Comparison of ENCODE assay signal across 13 cellular contexts in the genomic region with DNA sequence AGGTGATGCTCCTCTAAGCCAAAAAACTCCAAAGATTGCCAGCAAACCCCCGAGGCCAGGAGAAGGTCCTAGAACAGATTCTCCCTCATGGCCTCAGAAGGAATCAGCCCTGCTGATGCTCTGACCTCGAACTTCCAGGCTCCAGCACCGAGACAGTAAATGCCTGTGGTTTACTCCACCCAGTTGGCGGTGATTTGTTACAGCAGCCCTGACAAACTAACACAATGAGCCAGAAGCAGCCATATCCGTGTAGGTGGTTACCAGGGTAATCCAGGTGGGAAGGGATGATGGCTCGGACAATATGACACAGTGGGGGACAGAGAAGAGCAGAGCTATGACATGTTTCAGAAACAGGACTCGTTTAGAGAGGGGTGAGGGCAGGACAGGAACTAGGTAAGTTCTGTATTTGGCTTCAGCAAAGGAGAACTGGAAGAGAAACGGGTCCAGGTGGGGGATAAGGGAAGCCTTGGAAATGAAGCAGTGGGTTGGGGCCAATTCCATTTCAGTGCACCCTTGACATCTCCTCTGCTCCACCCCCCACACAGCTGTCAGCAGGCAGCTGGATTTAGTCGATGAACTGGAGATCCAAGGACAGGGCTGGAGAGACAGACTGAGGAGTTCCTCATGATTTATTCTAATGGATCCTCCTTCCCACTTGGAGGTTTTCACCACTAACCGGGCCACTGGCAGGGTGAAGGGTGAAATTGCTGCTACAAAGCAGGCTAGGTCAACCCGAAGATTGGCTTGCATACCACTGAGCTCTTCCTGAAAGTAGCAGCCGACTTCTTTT.
DNase-seq lines count a peak whose midpoint lies in the region; ATAC-seq and TF ChIP-seq lines count a peak whose summit lies in the region.
"Had no signal": no experiment of that assay in that cellular context is flagged by ENCODE, and none has a peak within 500 bp of the region (broad histone marks: within the 10 kb centered on the region; RNA-seq: fewer than 3 reads in every experiment).

No MANE protein-coding gene starts in this region.

- no peak overlapping the region for H3K27ac ChIP-seq in fibroblast of lung (ENCODE audit: insufficient read depth, low read length)
- no peak overlapping the region for H3K27ac ChIP-seq in trophoblast cell (ENCODE audit: low read depth, low read length)

- no peaks in the 10 kb centered on the region for H3K79me1 ChIP-seq in trophoblast cell (ENCODE audit: low read length)

- no peak overlapping the region for H2AK5ac ChIP-seq in trophoblast cell (ENCODE audit: low read length)

- H3K23ac ChIP-seq in trophoblast cell (ENCODE audit: low read length) = no peak overlapping the region

- no CpG with 5 or more reads among the region's 12 CpGs for WGBS in trophoblast cell (ENCODE audit: extremely low coverage, insufficient coverage, insufficient read length)

- no peak overlapping the region for H4K12ac ChIP-seq in trophoblast cell (ENCODE audit: low read depth, low read length)

- H3K4me2 ChIP-seq in fibroblast of lung (ENCODE audit: extremely low read depth, insufficient read depth, low read length) (no peak overlapping the region), trophoblast cell (ENCODE audit: low read length) (no peak overlapping the region)

- TF ChIP-seq CTCF in fibroblast of lung (conservative IDR thresholded peaks at IDR 0.05 in 1 of 2, IDR thresholded peaks at IDR 0.05 in 1 of 2; ENCODE audit: low read depth in 1 of 2, low read length in 2 of 2) = no peak

- H3K4me1 ChIP-seq in fibroblast of lung (ENCODE audit: control insufficient read depth, extremely low read depth, insufficient read depth, low read length) = peaks cover 18% of the 10 kb centered on the region
- H3K4me1 ChIP-seq in trophoblast cell (ENCODE audit: control insufficient read depth in 1 of 2, insufficient read depth in 2 of 2, low read length in 2 of 2) = peaks cover 0 to 3% of the 10 kb centered on the region in 2 experiments

- H4K20me1 ChIP-seq in fibroblast of lung (ENCODE audit: control insufficient read depth, extremely low read depth, insufficient read depth, low read length) = no peaks in the 10 kb centered on the region

- no peak overlapping the region for H3K9ac ChIP-seq in fibroblast of lung (ENCODE audit: insufficient read depth, low read length)
- no peak overlapping the region for H3K9ac ChIP-seq in trophoblast cell (ENCODE audit: low read length)

- no peaks in the 10 kb centered on the region for H3K9me3 ChIP-seq in fibroblast of lung (ENCODE audit: control insufficient read depth, insufficient read depth, low read depth, low read length)
- peaks cover 2% of the 10 kb centered on the region for H3K9me3 ChIP-seq in trophoblast cell (ENCODE audit: insufficient read depth, low read depth, low read length)

- no peak overlapping the region for H3K14ac ChIP-seq in trophoblast cell (ENCODE audit: low read length)

- H3K36me3 ChIP-seq in fibroblast of lung (ENCODE audit: control insufficient read depth, insufficient read depth, low read length) (no peaks in the 10 kb centered on the region), trophoblast cell (ENCODE audit: control insufficient read depth in 1 of 2, insufficient read depth in 2 of 2, low read length in 2 of 2) (no peaks in the 10 kb centered on the region)

- ATAC-seq in HG03439 (IDR thresholded peaks at IDR 0.05; ENCODE audit: unreplicated experiment) (no peak), HG03521 (IDR thresholded peaks at IDR 0.05; ENCODE audit: unreplicated experiment) (no peak)
- ATAC-seq: activated T-cell treated with anti-CD3 and anti-CD28 coated beads, Interleukin-2, amount 50 U/mL, for 72 hours had no signal

- H4K91ac ChIP-seq in trophoblast cell (ENCODE audit: low read depth, low read length) = no peak overlapping the region

- H2BK5ac ChIP-seq in trophoblast cell (ENCODE audit: low read depth, low read length, poor library complexity) = no peak overlapping the region

- no peak overlapping the region for H3K4ac ChIP-seq in trophoblast cell (ENCODE audit: low read depth, low read length)

- peaks cover 2% of the 10 kb centered on the region for H3K27me3 ChIP-seq in fibroblast of lung (ENCODE audit: control insufficient read depth, insufficient read depth, low read length)
- no peaks in the 10 kb centered on the region for H3K27me3 ChIP-seq in trophoblast cell (ENCODE audit: insufficient read depth, low read length)

- H4K8ac ChIP-seq in trophoblast cell (ENCODE audit: low read depth, low read length) = no peak overlapping the region

- H3K79me2 ChIP-seq in fibroblast of lung (ENCODE audit: control insufficient read depth, insufficient read depth, low read length) (no peaks in the 10 kb centered on the region), trophoblast cell (ENCODE audit: control insufficient read depth, insufficient read depth, low read length, poor library complexity) (no peaks in the 10 kb centered on the region)

- H2AFZ ChIP-seq in fibroblast of lung (ENCODE audit: low read length) (no peak overlapping the region), trophoblast cell (ENCODE audit: insufficient read depth, low read length, poor library complexity) (no peak overlapping the region)

- DNase-seq in NCI-H1417 (lab: John Stamatoyannopoulos, UW) = peak; percentile 9 to 57 (median 18)
- DNase-seq in NCI-H1417 treated with DMSO at 0.1 percent for 48 hours (lab: John Stamatoyannopoulos, UW) = no peak
- DNase-seq in NCI-H345 treated with DMSO at 0.1 percent for 48 hours (lab: John Stamatoyannopoulos, UW; ENCODE audit: unreplicated experiment) = peak; percentile 25
- DNase-seq in fibroblast of lung (ENCODE audit: low read depth in 2 of 2) = peak; percentile 56 to 82
- peak; percentile 54 for DNase-seq in retina
- DNase-seq in trophoblast cell = no peak
- DNase-seq: 8988T; activated T-cell treated with anti-CD3 and anti-CD28 coated beads, Interleukin-2, amount 50 U/mL, for 72 hours; anterior cingulate cortex; NCI-H1048; small intestine had no signal

- no peak overlapping the region for H3K4me3 ChIP-seq in fibroblast of lung (replicated peaks in 1 of 4; ENCODE audit: control extremely low read depth in 1 of 4, insufficient read depth in 1 of 4, low read depth in 3 of 4, low read length in 4 of 4)
- no peak overlapping the region for H3K4me3 ChIP-seq in trophoblast cell (ENCODE audit: low read depth, low read length)

- no peak overlapping the region for H2BK12ac ChIP-seq in trophoblast cell (ENCODE audit: low read length)

- H3K18ac ChIP-seq in trophoblast cell (ENCODE audit: low read length) = no peak overlapping the region

- H2BK120ac ChIP-seq in trophoblast cell (ENCODE audit: insufficient read depth, low read length, poor library complexity) = no peak overlapping the region

Comparison
In these comparisons a context has a peak if more than half of its experiments do, and no peak if none do; other contexts are left out.
1. DNase-seq: peak in NCI-H1417 (3 of 3), NCI-H345 treated with DMSO at 0.1 percent for 48 hours (single experiment), fibroblast of lung (2 of 2) and retina (single experiment); none in NCI-H1417 treated with DMSO at 0.1 percent for 48 hours (single experiment) and trophoblast cell (0 of 2).